ENCODE assay signal across 10 cellular contexts in genomic region chr4:158949094-158949493, GRCh38.
A peak's percentile ranks its signal among the peaks of the same experiment; 100 is the strongest.
DNase-seq lines count a peak whose midpoint lies in the region; ATAC-seq and TF ChIP-seq lines count a peak whose summit lies in the region.
"Had no signal": no experiment of that assay in that cellular context is flagged by ENCODE, and none has a peak within 500 bp of the region (broad histone marks: within the 10 kb centered on the region; RNA-seq: fewer than 3 reads in every experiment).

No MANE protein-coding gene starts in this region.

- no peaks in the 10 kb centered on the region for H4K20me1 ChIP-seq in KMS-11 (ENCODE audit: insufficient read depth)

- H3K4me3 Mint-ChIP-seq in chondrocyte (ENCODE audit: unreplicated experiment): no peak overlapping the region

- H3K27ac ChIP-seq in KMS-11: no peak overlapping the region

- TF ChIP-seq CTCF in KMS-11 (conservative IDR thresholded peaks at IDR 0.05; ENCODE audit: low read depth, low read length): no peak
- TF ChIP-seq CTCF in chondrocyte (IDR thresholded peaks at IDR 0.05): no peak

- peaks cover 12% of the 10 kb centered on the region for H3K36me3 Mint-ChIP-seq in chondrocyte (ENCODE audit: low read depth)

- peak overlapping the region; percentile 54 for H3K4me2 ChIP-seq in KMS-11

- no peaks in the 10 kb centered on the region for H3K4me1 Mint-ChIP-seq in chondrocyte (ENCODE audit: low read depth)

- no peaks in the 10 kb centered on the region for H3K79me2 ChIP-seq in KMS-11 (ENCODE audit: insufficient read depth, low read depth)

- ATAC-seq in GM18870 (IDR thresholded peaks at IDR 0.05; ENCODE audit: unreplicated experiment): peak; percentile 78

- H3K27me3 Mint-ChIP-seq in chondrocyte (ENCODE audit: low read depth): no peaks in the 10 kb centered on the region

- no peak overlapping the region for H3K4me3 ChIP-seq in KMS-11 (IDR thresholded peaks at IDR 0.05; ENCODE audit: insufficient read depth, low read depth, low read length)

- peak overlapping the region; percentile 9 for H2AFZ ChIP-seq in KMS-11 (ENCODE audit: low read depth)

- H3K27me3 ChIP-seq in KMS-11 (ENCODE audit: insufficient read depth, low read depth): no peaks in the 10 kb centered on the region

- DNase-seq in dermis blood vessel endothelial cell (peak; percentile 70), myocyte (ENCODE audit: low read depth) (peak; percentile 45), nucleus accumbens (lab: John Stamatoyannopoulos, UW) (no peak), chondrocyte (ENCODE audit: low spot score) (no peak)
- no peak for DNase-seq in stimulated activated CD4-positive, alpha-beta T cell treated with anti-CD3 and anti-CD28 coated beads, Interleukin-4, amount 100 ng/mL, for 1 hour
- no peak for DNase-seq in stimulated activated CD4-positive, alpha-beta T cell treated with anti-CD3 and anti-CD28 coated beads, Interleukin-2, amount 100 ng/mL, for 24 hours
- DNase-seq: activated T-cell treated with anti-CD3 and anti-CD28 coated beads for 4 hours, DMS79 treated with DMSO at 0.1 percent for 48 hours had no signal

- no peak overlapping the region for H3K9ac ChIP-seq in KMS-11

- peaks cover 17% of the 10 kb centered on the region for H3K9me3 Mint-ChIP-seq in chondrocyte (ENCODE audit: low read depth)

- peaks cover 21% of the 10 kb centered on the region for H3K4me1 ChIP-seq in KMS-11 (ENCODE audit: low read depth, poor library complexity, severe bottlenecking)

- no peak overlapping the region for H3K27ac Mint-ChIP-seq in chondrocyte (ENCODE audit: unreplicated experiment)

- H3K36me3 ChIP-seq in KMS-11 (ENCODE audit: insufficient read depth): no peaks in the 10 kb centered on the region

Comparison
In these comparisons a context has a peak if more than half of its experiments do, and no peak if none do; other contexts are left out.
1. DNase-seq: peak in dermis blood vessel endothelial cell (single experiment) and myocyte (single experiment); none in stimulated activated CD4-positive, alpha-beta T cell treated with anti-CD3 and anti-CD28 coated beads, Interleukin-4, amount 100 ng/mL, for 1 hour (single experiment), stimulated activated CD4-positive, alpha-beta T cell treated with anti-CD3 and anti-CD28 coated beads, Interleukin-2, amount 100 ng/mL, for 24 hours (0 of 2), nucleus accumbens (0 of 56) and chondrocyte (single experiment).